1 cellular context compared by ENCODE assay signal in the genomic region with DNA sequence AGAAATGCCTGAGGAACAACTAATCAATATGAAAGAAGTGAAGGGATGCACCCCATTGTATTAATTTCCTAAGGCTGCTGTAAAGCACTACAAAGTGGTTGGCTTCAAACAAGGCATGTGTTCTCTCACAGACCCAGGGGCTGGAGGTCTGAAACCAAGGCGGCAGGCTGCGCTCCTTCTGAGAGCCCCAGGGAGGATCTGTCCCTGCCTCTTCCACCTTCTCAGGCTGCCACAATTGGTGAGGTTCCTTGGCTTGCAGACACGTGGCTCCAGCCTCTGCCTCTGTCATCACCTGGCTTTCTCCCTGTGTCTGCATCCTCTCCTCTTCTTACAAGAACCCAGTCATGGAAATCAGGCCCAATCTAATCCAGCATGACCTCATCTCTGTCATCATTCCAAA.
TF ChIP-seq lines count a peak whose summit lies in the region.

No MANE protein-coding gene starts in this region.

TF ChIP-seq in HCT116, 20 proteins besides CTCF, POLR2A, EP300 and RAD21:
- TF ChIP-seq SIN3A (IDR thresholded peaks at IDR 0.05; ENCODE audit: low read depth) = no peak
- TF ChIP-seq ZNF274 (IDR thresholded peaks at IDR 0.05; ENCODE audit: low read depth, low read length) = no peak
- TF ChIP-seq ZBTB33 (IDR thresholded peaks at IDR 0.05; ENCODE audit: extremely low read depth, insufficient replicate concordance, low read length) = no peak
- TF ChIP-seq, protein P1, sequence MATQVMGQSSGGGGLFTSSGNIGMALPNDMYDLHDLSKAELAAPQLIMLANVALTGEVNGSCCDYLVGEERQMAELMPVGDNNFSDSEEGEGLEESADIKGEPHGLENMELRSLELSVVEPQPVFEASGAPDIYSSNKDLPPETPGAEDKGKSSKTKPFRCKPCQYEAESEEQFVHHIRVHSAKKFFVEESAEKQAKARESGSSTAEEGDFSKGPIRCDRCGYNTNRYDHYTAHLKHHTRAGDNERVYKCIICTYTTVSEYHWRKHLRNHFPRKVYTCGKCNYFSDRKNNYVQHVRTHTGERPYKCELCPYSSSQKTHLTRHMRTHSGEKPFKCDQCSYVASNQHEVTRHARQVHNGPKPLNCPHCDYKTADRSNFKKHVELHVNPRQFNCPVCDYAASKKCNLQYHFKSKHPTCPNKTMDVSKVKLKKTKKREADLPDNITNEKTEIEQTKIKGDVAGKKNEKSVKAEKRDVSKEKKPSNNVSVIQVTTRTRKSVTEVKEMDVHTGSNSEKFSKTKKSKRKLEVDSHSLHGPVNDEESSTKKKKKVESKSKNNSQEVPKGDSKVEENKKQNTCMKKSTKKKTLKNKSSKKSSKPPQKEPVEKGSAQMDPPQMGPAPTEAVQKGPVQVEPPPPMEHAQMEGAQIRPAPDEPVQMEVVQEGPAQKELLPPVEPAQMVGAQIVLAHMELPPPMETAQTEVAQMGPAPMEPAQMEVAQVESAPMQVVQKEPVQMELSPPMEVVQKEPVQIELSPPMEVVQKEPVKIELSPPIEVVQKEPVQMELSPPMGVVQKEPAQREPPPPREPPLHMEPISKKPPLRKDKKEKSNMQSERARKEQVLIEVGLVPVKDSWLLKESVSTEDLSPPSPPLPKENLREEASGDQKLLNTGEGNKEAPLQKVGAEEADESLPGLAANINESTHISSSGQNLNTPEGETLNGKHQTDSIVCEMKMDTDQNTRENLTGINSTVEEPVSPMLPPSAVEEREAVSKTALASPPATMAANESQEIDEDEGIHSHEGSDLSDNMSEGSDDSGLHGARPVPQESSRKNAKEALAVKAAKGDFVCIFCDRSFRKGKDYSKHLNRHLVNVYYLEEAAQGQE (IDR thresholded peaks at IDR 0.05; ENCODE audit: low read depth) = no peak
- no peak for TF ChIP-seq CBX3 (IDR thresholded peaks at IDR 0.05; ENCODE audit: low read depth)
- no peak for TF ChIP-seq POLR2AphosphoS5 (IDR thresholded peaks at IDR 0.05; ENCODE audit: low read depth, low read length)
- TF ChIP-seq SRF (IDR thresholded peaks at IDR 0.05; ENCODE audit: low read depth) = no peak
- no peak for TF ChIP-seq FOSL1 (IDR thresholded peaks at IDR 0.05; ENCODE audit: low read depth)
- no peak for TF ChIP-seq ELF1 (IDR thresholded peaks at IDR 0.05; ENCODE audit: borderline replicate concordance, low read depth)
- TF ChIP-seq TCF7L2 (IDR thresholded peaks at IDR 0.05; ENCODE audit: borderline replicate concordance, extremely low read depth, insufficient read depth, insufficient read length) = no peak
- no peak for TF ChIP-seq EZH2 (IDR thresholded peaks at IDR 0.05)
- TF ChIP-seq ZFX (IDR thresholded peaks at IDR 0.05) = no peak
- TF ChIP-seq, protein P2, sequence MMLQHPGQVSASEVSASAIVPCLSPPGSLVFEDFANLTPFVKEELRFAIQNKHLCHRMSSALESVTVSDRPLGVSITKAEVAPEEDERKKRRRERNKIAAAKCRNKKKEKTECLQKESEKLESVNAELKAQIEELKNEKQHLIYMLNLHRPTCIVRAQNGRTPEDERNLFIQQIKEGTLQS (IDR thresholded peaks at IDR 0.05) = no peak
- TF ChIP-seq SP1 (IDR thresholded peaks at IDR 0.05; ENCODE audit: low read depth) = no peak
- no peak for TF ChIP-seq EZH2phosphoT487 (IDR thresholded peaks at IDR 0.05; ENCODE audit: borderline replicate concordance)
- TF ChIP-seq JUND (IDR thresholded peaks at IDR 0.05) = no peak
- no peak for TF ChIP-seq MAX (IDR thresholded peaks at IDR 0.05)
- TF ChIP-seq EGR1 (IDR thresholded peaks at IDR 0.05; ENCODE audit: low read depth) = no peak
- no peak for TF ChIP-seq CEBPB (IDR thresholded peaks at IDR 0.05; ENCODE audit: low read depth)
- TF ChIP-seq YY1 (IDR thresholded peaks at IDR 0.05; ENCODE audit: extremely low read depth, insufficient replicate concordance, low read depth, low read length) = no peak
